In the genomic region with DNA sequence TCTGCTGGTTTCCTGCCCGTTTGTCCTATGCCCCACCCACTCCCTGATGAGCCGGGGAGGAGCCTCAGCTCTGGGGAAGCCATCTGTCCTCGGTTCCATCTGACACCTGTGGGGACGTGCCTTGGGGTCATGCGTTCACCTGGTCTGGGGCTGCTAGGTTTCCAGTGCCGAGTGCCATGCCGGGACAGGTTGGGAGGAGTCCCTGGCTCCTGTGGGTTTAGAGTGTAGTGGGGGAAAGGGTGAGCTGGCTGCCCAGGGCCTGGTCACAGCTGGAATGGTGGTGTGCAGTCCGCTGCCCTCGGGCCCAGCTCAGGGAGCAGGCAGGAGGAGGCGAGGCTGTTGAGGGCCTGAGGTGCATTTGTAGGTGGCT, we compare ENCODE assay signal across 1 cellular context.
TF ChIP-seq lines count a peak whose summit lies in the region.

No MANE protein-coding gene starts in this region.

TF ChIP-seq in K562, 482 proteins besides CTCF, POLR2A, EP300 and RAD21 (continued from another document):
- TF ChIP-seq, protein P1, sequence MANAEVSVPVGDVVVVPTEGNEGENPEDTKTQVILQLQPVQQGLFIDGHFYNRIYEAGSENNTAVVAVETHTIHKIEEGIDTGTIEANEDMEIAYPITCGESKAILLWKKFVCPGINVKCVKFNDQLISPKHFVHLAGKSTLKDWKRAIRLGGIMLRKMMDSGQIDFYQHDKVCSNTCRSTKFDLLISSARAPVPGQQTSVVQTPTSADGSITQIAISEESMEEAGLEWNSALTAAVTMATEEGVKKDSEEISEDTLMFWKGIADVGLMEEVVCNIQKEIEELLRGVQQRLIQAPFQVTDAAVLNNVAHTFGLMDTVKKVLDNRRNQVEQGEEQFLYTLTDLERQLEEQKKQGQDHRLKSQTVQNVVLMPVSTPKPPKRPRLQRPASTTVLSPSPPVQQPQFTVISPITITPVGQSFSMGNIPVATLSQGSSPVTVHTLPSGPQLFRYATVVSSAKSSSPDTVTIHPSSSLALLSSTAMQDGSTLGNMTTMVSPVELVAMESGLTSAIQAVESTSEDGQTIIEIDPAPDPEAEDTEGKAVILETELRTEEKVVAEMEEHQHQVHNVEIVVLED (CRISPR knock-in tag; IDR thresholded peaks at IDR 0.05) = no peak
- TF ChIP-seq ZNF507 (tag; conservative IDR thresholded peaks at IDR 0.05) = no peak
- no peak for TF ChIP-seq SETDB1 (IDR thresholded peaks at IDR 0.05; ENCODE audit: low read length)
- TF ChIP-seq, protein P2, sequence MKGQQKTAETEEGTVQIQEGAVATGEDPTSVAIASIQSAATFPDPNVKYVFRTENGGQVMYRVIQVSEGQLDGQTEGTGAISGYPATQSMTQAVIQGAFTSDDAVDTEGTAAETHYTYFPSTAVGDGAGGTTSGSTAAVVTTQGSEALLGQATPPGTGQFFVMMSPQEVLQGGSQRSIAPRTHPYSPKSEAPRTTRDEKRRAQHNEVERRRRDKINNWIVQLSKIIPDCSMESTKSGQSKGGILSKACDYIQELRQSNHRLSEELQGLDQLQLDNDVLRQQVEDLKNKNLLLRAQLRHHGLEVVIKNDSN (CRISPR knock-in tag; IDR thresholded peaks at IDR 0.05) = no peak
- no peak for TF ChIP-seq HEY1 (CRISPR knock-in tag; IDR thresholded peaks at IDR 0.05; ENCODE audit: borderline replicate concordance)
- TF ChIP-seq, protein P3, sequence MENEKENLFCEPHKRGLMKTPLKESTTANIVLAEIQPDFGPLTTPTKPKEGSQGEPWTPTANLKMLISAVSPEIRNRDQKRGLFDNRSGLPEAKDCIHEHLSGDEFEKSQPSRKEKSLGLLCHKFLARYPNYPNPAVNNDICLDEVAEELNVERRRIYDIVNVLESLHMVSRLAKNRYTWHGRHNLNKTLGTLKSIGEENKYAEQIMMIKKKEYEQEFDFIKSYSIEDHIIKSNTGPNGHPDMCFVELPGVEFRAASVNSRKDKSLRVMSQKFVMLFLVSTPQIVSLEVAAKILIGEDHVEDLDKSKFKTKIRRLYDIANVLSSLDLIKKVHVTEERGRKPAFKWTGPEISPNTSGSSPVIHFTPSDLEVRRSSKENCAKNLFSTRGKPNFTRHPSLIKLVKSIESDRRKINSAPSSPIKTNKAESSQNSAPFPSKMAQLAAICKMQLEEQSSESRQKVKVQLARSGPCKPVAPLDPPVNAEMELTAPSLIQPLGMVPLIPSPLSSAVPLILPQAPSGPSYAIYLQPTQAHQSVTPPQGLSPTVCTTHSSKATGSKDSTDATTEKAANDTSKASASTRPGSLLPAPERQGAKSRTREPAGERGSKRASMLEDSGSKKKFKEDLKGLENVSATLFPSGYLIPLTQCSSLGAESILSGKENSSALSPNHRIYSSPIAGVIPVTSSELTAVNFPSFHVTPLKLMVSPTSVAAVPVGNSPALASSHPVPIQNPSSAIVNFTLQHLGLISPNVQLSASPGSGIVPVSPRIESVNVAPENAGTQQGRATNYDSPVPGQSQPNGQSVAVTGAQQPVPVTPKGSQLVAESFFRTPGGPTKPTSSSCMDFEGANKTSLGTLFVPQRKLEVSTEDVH (IDR thresholded peaks at IDR 0.05; ENCODE audit: low read depth, partially characterized antibody) = no peak
- TF ChIP-seq TCF3 (CRISPR knock-in tag; IDR thresholded peaks at IDR 0.05) = no peak
- no peak for TF ChIP-seq PHF20 (IDR thresholded peaks at IDR 0.05; ENCODE audit: partially characterized antibody)
- no peak for TF ChIP-seq CBFB (CRISPR knock-in tag; IDR thresholded peaks at IDR 0.05)
- no peak for TF ChIP-seq TAF9B (IDR thresholded peaks at IDR 0.05; ENCODE audit: partially characterized antibody)
- TF ChIP-seq SAFB (IDR thresholded peaks at IDR 0.05; ENCODE audit: borderline replicate concordance, low read depth, low read length) = no peak
- TF ChIP-seq, protein P4, sequence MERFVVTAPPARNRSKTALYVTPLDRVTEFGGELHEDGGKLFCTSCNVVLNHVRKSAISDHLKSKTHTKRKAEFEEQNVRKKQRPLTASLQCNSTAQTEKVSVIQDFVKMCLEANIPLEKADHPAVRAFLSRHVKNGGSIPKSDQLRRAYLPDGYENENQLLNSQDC (CRISPR knock-in tag; IDR thresholded peaks at IDR 0.05) = no peak
- TF ChIP-seq RBFOX2 (IDR thresholded peaks at IDR 0.05; ENCODE audit: low read depth, low read length) = peak; percentile 39; the same call in 1 of the 2 replicates
- TF ChIP-seq POLR2G (IDR thresholded peaks at IDR 0.05; ENCODE audit: low read depth, low read length) = 0 out of 2 replicates have a peak, but pooled peaks have one; percentile 26
- TF ChIP-seq, protein P5, sequence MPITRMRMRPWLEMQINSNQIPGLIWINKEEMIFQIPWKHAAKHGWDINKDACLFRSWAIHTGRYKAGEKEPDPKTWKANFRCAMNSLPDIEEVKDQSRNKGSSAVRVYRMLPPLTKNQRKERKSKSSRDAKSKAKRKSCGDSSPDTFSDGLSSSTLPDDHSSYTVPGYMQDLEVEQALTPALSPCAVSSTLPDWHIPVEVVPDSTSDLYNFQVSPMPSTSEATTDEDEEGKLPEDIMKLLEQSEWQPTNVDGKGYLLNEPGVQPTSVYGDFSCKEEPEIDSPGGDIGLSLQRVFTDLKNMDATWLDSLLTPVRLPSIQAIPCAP (CRISPR knock-in tag; IDR thresholded peaks at IDR 0.05; ENCODE audit: borderline replicate concordance) = no peak
- TF ChIP-seq ZFP30 (CRISPR knock-in tag; IDR thresholded peaks at IDR 0.05; ENCODE audit: borderline replicate concordance) = no peak
- no peak for TF ChIP-seq GABPA (tag; conservative IDR thresholded peaks at IDR 0.05; ENCODE audit: low read depth)
- TF ChIP-seq HNRNPK (IDR thresholded peaks at IDR 0.05; ENCODE audit: low read depth, low read length, poor library complexity, severe bottlenecking) = no peak
- TF ChIP-seq, protein P6, sequence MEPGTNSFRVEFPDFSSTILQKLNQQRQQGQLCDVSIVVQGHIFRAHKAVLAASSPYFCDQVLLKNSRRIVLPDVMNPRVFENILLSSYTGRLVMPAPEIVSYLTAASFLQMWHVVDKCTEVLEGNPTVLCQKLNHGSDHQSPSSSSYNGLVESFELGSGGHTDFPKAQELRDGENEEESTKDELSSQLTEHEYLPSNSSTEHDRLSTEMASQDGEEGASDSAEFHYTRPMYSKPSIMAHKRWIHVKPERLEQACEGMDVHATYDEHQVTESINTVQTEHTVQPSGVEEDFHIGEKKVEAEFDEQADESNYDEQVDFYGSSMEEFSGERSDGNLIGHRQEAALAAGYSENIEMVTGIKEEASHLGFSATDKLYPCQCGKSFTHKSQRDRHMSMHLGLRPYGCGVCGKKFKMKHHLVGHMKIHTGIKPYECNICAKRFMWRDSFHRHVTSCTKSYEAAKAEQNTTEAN (CRISPR knock-in tag; IDR thresholded peaks at IDR 0.05) = no peak
- TF ChIP-seq PHF21A (IDR thresholded peaks at IDR 0.05; ENCODE audit: borderline replicate concordance, low read depth) = no peak
- no peak for TF ChIP-seq ZNF324 (CRISPR knock-in tag; IDR thresholded peaks at IDR 0.05)
- TF ChIP-seq, protein P7, sequence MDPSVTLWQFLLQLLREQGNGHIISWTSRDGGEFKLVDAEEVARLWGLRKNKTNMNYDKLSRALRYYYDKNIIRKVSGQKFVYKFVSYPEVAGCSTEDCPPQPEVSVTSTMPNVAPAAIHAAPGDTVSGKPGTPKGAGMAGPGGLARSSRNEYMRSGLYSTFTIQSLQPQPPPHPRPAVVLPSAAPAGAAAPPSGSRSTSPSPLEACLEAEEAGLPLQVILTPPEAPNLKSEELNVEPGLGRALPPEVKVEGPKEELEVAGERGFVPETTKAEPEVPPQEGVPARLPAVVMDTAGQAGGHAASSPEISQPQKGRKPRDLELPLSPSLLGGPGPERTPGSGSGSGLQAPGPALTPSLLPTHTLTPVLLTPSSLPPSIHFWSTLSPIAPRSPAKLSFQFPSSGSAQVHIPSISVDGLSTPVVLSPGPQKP (CRISPR knock-in tag; IDR thresholded peaks at IDR 0.05) = no peak
- TF ChIP-seq RBM22 (IDR thresholded peaks at IDR 0.05; ENCODE audit: low read depth, low read length, poor library complexity, severe bottlenecking) = no peak
- TF ChIP-seq TAL1 (IDR thresholded peaks at IDR 0.05) = no peak
- no peak for TF ChIP-seq RBM17 (IDR thresholded peaks at IDR 0.05; ENCODE audit: borderline replicate concordance, low read depth, low read length)
- TF ChIP-seq MCM7 (IDR thresholded peaks at IDR 0.05) = no peak
- no peak for TF ChIP-seq KLF1 (tag; IDR thresholded peaks at IDR 0.05)
- peak in 1 of 3 experiments; percentile 10 for TF ChIP-seq YY1 (IDR thresholded peaks at IDR 0.05; ENCODE audit: borderline replicate concordance in 1 of 3, control insufficient read depth in 1 of 3, extremely low read depth in 1 of 3, insufficient read depth in 3 of 3, insufficient read length in 1 of 3, insufficient replicate concordance in 2 of 3, low read depth in 1 of 3, low read length in 2 of 3)
- no peak for TF ChIP-seq SP1 (CRISPR knock-in tag; IDR thresholded peaks at IDR 0.05)
- no peak for TF ChIP-seq ESRRA (IDR thresholded peaks at IDR 0.05; ENCODE audit: borderline replicate concordance, low read depth)
- TF ChIP-seq, protein P8, sequence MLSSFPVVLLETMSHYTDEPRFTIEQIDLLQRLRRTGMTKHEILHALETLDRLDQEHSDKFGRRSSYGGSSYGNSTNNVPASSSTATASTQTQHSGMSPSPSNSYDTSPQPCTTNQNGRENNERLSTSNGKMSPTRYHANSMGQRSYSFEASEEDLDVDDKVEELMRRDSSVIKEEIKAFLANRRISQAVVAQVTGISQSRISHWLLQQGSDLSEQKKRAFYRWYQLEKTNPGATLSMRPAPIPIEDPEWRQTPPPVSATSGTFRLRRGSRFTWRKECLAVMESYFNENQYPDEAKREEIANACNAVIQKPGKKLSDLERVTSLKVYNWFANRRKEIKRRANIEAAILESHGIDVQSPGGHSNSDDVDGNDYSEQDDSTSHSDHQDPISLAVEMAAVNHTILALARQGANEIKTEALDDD (IDR thresholded peaks at IDR 0.05) = no peak
- TF ChIP-seq, protein P9, sequence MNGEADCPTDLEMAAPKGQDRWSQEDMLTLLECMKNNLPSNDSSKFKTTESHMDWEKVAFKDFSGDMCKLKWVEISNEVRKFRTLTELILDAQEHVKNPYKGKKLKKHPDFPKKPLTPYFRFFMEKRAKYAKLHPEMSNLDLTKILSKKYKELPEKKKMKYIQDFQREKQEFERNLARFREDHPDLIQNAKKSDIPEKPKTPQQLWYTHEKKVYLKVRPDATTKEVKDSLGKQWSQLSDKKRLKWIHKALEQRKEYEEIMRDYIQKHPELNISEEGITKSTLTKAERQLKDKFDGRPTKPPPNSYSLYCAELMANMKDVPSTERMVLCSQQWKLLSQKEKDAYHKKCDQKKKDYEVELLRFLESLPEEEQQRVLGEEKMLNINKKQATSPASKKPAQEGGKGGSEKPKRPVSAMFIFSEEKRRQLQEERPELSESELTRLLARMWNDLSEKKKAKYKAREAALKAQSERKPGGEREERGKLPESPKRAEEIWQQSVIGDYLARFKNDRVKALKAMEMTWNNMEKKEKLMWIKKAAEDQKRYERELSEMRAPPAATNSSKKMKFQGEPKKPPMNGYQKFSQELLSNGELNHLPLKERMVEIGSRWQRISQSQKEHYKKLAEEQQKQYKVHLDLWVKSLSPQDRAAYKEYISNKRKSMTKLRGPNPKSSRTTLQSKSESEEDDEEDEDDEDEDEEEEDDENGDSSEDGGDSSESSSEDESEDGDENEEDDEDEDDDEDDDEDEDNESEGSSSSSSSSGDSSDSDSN (IDR thresholded peaks at IDR 0.05; ENCODE audit: borderline replicate concordance in 1 of 2, low read depth in 2 of 2, low read length in 2 of 2) = no peak
- TF ChIP-seq CTBP1 (IDR thresholded peaks at IDR 0.05; ENCODE audit: borderline replicate concordance) = peak; percentile 11; the same call in 1 of the 2 replicates
